In the genomic region with DNA sequence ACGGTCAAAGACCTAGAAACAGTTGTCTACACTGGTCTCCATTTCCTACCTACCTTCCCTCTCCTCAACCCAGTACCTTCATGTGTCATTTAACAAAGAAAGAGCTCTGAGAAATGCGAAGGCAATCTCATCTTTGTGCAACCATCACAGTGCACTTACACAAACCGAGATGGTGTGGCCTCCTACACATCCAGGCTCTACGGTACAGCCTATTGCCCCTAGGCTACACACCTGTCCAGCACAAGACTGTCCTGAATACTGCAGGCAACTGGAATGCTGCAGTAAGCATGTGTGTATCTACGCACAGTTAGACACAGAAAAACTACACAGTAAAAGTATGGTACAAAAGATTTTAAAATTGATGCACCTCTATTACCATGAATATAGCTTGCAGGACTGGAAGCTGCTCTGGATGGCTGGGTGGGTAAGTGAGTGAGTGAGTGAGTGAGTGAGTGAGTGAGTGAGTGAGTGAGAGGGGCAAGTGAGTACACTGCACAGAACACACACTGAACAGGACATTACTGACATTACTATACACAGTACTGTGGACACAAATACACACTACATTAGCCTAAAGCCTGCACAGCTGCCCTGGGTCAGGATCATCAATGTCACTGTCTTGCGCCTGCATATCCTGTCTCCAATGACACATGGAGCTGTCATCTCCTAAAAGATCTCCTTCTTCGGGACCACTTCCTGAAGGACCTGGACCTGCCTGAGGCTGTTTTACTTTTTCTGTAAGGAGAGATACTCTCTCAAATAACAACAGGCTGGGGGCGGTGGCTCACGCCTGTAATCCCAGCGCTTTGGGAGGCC, we compare ENCODE assay signal across 10 cellular contexts. TPM values are rescaled to one million over a fixed set of nuclear protein-coding genes. Genes with fewer than 3 reads are reported as not detected.
DNase-seq lines count a peak whose midpoint lies in the region; ATAC-seq and TF ChIP-seq lines count a peak whose summit lies in the region.
"Had no signal": no experiment of that assay in that cellular context is flagged by ENCODE, and none has a peak within 500 bp of the region (broad histone marks: within the 10 kb centered on the region; RNA-seq: fewer than 3 reads in every experiment).

No MANE protein-coding gene starts in this region.

- H3K27me3 Mint-ChIP-seq in T-cell, result no peaks in the 10 kb centered on the region

- H4K20me1 ChIP-seq in fibroblast of lung (ENCODE audit: control insufficient read depth, extremely low read depth, insufficient read depth, low read length), result peaks cover 5% of the 10 kb centered on the region

- intact Hi-C loops in testis (cut with DNase I; ENCODE audit: low total_unique reads), result no loop called here

- DNase-seq in Daoy (ENCODE audit: low read depth) (peak; percentile 9), T-cell (no peak), fibroblast of lung (ENCODE audit: low read depth in 2 of 2) (no peak), DMS79 treated with DMSO at 0.1 percent for 48 hours (lab: John Stamatoyannopoulos, UW) (no peak), testis (no peak), NCI-H345 treated with DMSO at 0.1 percent for 48 hours (lab: John Stamatoyannopoulos, UW; ENCODE audit: unreplicated experiment) (no peak), ecto neural progenitor cell (ENCODE audit: low spot score) (no peak)
- DNase-seq: activated naive CD4-positive, alpha-beta T cell had no signal

- H3K27ac Mint-ChIP-seq in T-cell, result peak overlapping the region; percentile 30 to 76

- H3K27me3 ChIP-seq in fibroblast of lung (ENCODE audit: control insufficient read depth, insufficient read depth, low read length) (no peaks in the 10 kb centered on the region), skeletal muscle satellite cell (ENCODE audit: control insufficient read depth, insufficient read depth, low read length) (no peaks in the 10 kb centered on the region), testis (no peaks in the 10 kb centered on the region)

- peak overlapping the region; percentile 50 for H3K27ac ChIP-seq in fibroblast of lung (ENCODE audit: insufficient read depth, low read length)
- no peak overlapping the region for H3K27ac ChIP-seq in testis

- H3K9me3 ChIP-seq in fibroblast of lung (ENCODE audit: control insufficient read depth, insufficient read depth, low read depth, low read length) (no peaks in the 10 kb centered on the region), skeletal muscle satellite cell (replicated peaks; ENCODE audit: low read length) (no peaks in the 10 kb centered on the region), testis (no peaks in the 10 kb centered on the region)

- 90% methylated on average over 10 of the region's 10 CpGs for WGBS in testis, 2 donors

- H3K9ac ChIP-seq in fibroblast of lung (ENCODE audit: insufficient read depth, low read length) (no peak overlapping the region), skeletal muscle satellite cell (ENCODE audit: low read depth, low read length) (no peak overlapping the region)

- peaks cover 40% of the 10 kb centered on the region for H3K36me3 Mint-ChIP-seq in T-cell

- H3K4me1 ChIP-seq in fibroblast of lung (ENCODE audit: control insufficient read depth, extremely low read depth, insufficient read depth, low read length) (peaks cover 28% of the 10 kb centered on the region), skeletal muscle satellite cell (ENCODE audit: control insufficient read depth, insufficient read depth, low read length) (peaks cover 65% of the 10 kb centered on the region), testis (peaks cover 17% of the 10 kb centered on the region)

- POLR2A ChIA-PET in T-cell (lab: Charles Lee), result interaction anchor here in 1 of 2 donors (0.6 kb wide), 1 partner anchor 263 kb away, joined by 4 read pairs; no protein-coding TSS in a partner anchor

- peak overlapping the region in 2 of 3 donors; percentile 3 to 4 for H3K4me3 Mint-ChIP-seq in T-cell

- peak overlapping the region; percentile 75 for H3K4me2 ChIP-seq in fibroblast of lung (ENCODE audit: extremely low read depth, insufficient read depth, low read length)
- H3K4me2 ChIP-seq in skeletal muscle satellite cell (ENCODE audit: low read length), result peak overlapping the region; percentile 66

- peaks cover 100% of the 10 kb centered on the region for H3K79me2 ChIP-seq in fibroblast of lung (ENCODE audit: control insufficient read depth, insufficient read depth, low read length)

- H2AFZ ChIP-seq in fibroblast of lung (ENCODE audit: low read length), result no peak overlapping the region

- no peaks in the 10 kb centered on the region for H3K9me3 Mint-ChIP-seq in T-cell

- no peak overlapping the region for H3K4me3 ChIP-seq in fibroblast of lung (replicated peaks in 1 of 4; ENCODE audit: control extremely low read depth in 1 of 4, insufficient read depth in 1 of 4, low read depth in 3 of 4, low read length in 4 of 4)
- no peak overlapping the region for H3K4me3 ChIP-seq in skeletal muscle satellite cell (ENCODE audit: low read length)
- H3K4me3 ChIP-seq in testis, result no peak overlapping the region
- H3K4me3 ChIP-seq: lung had no signal

- H3K36me3 ChIP-seq in fibroblast of lung (ENCODE audit: control insufficient read depth, insufficient read depth, low read length) (peaks cover 10% of the 10 kb centered on the region), skeletal muscle satellite cell (ENCODE audit: insufficient read depth, low read length) (peaks cover 43% of the 10 kb centered on the region), testis (ENCODE audit: low read depth, missing control alignments) (no peaks in the 10 kb centered on the region)

- TF ChIP-seq CTCF in fibroblast of lung (conservative IDR thresholded peaks at IDR 0.05 in 1 of 2, IDR thresholded peaks at IDR 0.05 in 1 of 2; ENCODE audit: low read depth in 1 of 2, low read length in 2 of 2) (no peak), testis (IDR thresholded peaks at IDR 0.05) (no peak)

- CTCF ChIA-PET in T-cell (lab: Charles Lee), result interaction anchor here in 1 of 2 donors (1.3 kb wide), 1 partner anchor 30 kb away, joined by 3 read pairs; no protein-coding TSS in a partner anchor

- TF ChIP-seq POLR2A in testis (IDR thresholded peaks at IDR 0.05), result no peak

- peak in 1 of 4 experiments; percentile 29 for ATAC-seq in T-cell (replicated peaks in 1 of 4)

- peaks cover 58 to 87% (median 80%) of the 10 kb centered on the region in 3 donors for H3K4me1 Mint-ChIP-seq in T-cell

RNA-seq across cellular contexts. Expression of a gene that starts 18.5 kb away (rescaled TPM):
- total RNA-seq in Daoy (2014; rRNA removed; shearing (Covaris generic)), result 534 and 586 TPM in 2 replicates
- total RNA-seq in T-cell (100 to 1,000 TPM; 140 to 269 (median 177) TPM), fibroblast of lung (2,456 and 2,693 TPM in 2 replicates), testis (100 to 1,000 TPM; 158 to 189 TPM)
- polyA plus RNA-seq in fibroblast of lung (1,736 and 3,450 TPM in 2 replicates), testis (ENCODE audit: insufficient read depth, low read depth, low replicate concordance) (175 TPM)
- polyA plus RNA-seq in fibroblast of lung (2012), result 1,173 and 2,065 TPM in 2 replicates
- 137 and 176 TPM in 2 replicates for polyA minus RNA-seq in fibroblast of lung (ENCODE audit: low replicate concordance)
- total RNA-seq in skeletal muscle satellite cell (2012; rRNA removed), result 1,153 and 1,263 TPM in 2 replicates
